Comparison of ENCODE assay signal across 1 cellular context in genomic region chr5:6712582-6713273, GRCh38.
A peak's percentile ranks its signal among the peaks of the same experiment; 100 is the strongest.
TF ChIP-seq lines count a peak whose summit lies in the region.

No MANE protein-coding gene starts in this region.

TF ChIP-seq in HepG2, 621 proteins besides CTCF, POLR2A, EP300 and RAD21 (continued from another document and continues in another):
- TF ChIP-seq ZBTB40 (IDR thresholded peaks at IDR 0.05) (no peak), ZBTB40 (CRISPR knock-in tag; IDR thresholded peaks at IDR 0.05) (peak; percentile 91), HINFP (CRISPR knock-in tag; IDR thresholded peaks at IDR 0.05; ENCODE audit: low read depth) (peak; percentile 100), TGIF2 (CRISPR knock-in tag; IDR thresholded peaks at IDR 0.05) (peak; percentile 69; the same call in 1 of the 2 replicates), CEBPZ (IDR thresholded peaks at IDR 0.05; ENCODE audit: low read length) (no peak), NBN (conservative IDR thresholded peaks at IDR 0.05) (no peak), ZNF605 (CRISPR knock-in tag; IDR thresholded peaks at IDR 0.05) (peak; percentile 83; the same call in 1 of the 2 replicates), REL (CRISPR knock-in tag; conservative IDR thresholded peaks at IDR 0.05) (peak; percentile 92), ZNF430 (CRISPR knock-in tag; IDR thresholded peaks at IDR 0.05) (peak; percentile 96; the same call in 1 of the 2 replicates), BORCS8-MEF2B (CRISPR knock-in tag; IDR thresholded peaks at IDR 0.05) (no peak; the same call in none of the 2 replicates), MXI1 (IDR thresholded peaks at IDR 0.05; ENCODE audit: borderline replicate concordance, low read depth, low read length) (peak; percentile 74; the same call in 1 of the 3 replicates), ZNF501 (CRISPR knock-in tag; IDR thresholded peaks at IDR 0.05) (peak; percentile 98), IKZF4 (CRISPR knock-in tag; IDR thresholded peaks at IDR 0.05; ENCODE audit: borderline replicate concordance, low read depth, not compliant biosample characterization) (peak; percentile 99), SALL1 (CRISPR knock-in tag; IDR thresholded peaks at IDR 0.05) (peak; percentile 86), HNRNPH1 (optimal IDR thresholded peaks at IDR 0.05; ENCODE audit: low read depth, low read length) (no peak), ETV5 (CRISPR knock-in tag; IDR thresholded peaks at IDR 0.05; ENCODE audit: borderline replicate concordance) (peak; percentile 53; the same call in 1 of the 2 replicates), ZNF253 (CRISPR knock-in tag; IDR thresholded peaks at IDR 0.05; ENCODE audit: borderline replicate concordance) (no peak; the same call in 1 of the 2 replicates), TBP (CRISPR knock-in tag; IDR thresholded peaks at IDR 0.05) (no peak), BRF2 (CRISPR knock-in tag; IDR thresholded peaks at IDR 0.05) (0 out of 2 replicates have a peak, but pooled peaks have one; percentile 22), SAFB2 (CRISPR knock-in tag; IDR thresholded peaks at IDR 0.05; ENCODE audit: borderline replicate concordance, low read depth) (peak; percentile 33; the same call in 1 of the 2 replicates), TRIM22 (IDR thresholded peaks at IDR 0.05) (no peak), MAZ (IDR thresholded peaks at IDR 0.05; ENCODE audit: borderline replicate concordance, low read depth, low read length) (peak; percentile 97), MAZ (CRISPR knock-in tag; IDR thresholded peaks at IDR 0.05; ENCODE audit: low read depth) (peak; percentile 80), ZMYM4 (CRISPR knock-in tag; IDR thresholded peaks at IDR 0.05) (peak; percentile 29), ZNF557 (CRISPR knock-in tag; IDR thresholded peaks at IDR 0.05) (0 out of 2 replicates have a peak, but pooled peaks have one; percentile 28), ATF3 (CRISPR knock-in tag; IDR thresholded peaks at IDR 0.05) (peak; percentile 12; the same call in 1 of the 2 replicates), ATF2 (CRISPR knock-in tag; IDR thresholded peaks at IDR 0.05) (peak; percentile 56; the same call in 1 of the 2 replicates), THAP9 (CRISPR knock-in tag; IDR thresholded peaks at IDR 0.05; ENCODE audit: borderline replicate concordance) (peak; percentile 73; the same call in 1 of the 2 replicates), MAFK (conservative IDR thresholded peaks at IDR 0.05 in 1 of 2, IDR thresholded peaks at IDR 0.05 in 1 of 2; ENCODE audit: low read length in 2 of 2) (no peak), CHCHD3 (CRISPR knock-in tag; IDR thresholded peaks at IDR 0.05) (0 out of 2 replicates have a peak, but pooled peaks have one; percentile 53), SCMH1 (CRISPR knock-in tag; IDR thresholded peaks at IDR 0.05; ENCODE audit: borderline replicate concordance) (no peak), ZNF44 (CRISPR knock-in tag; IDR thresholded peaks at IDR 0.05) (peak; percentile 92), HIVEP1 (CRISPR knock-in tag; IDR thresholded peaks at IDR 0.05) (no peak), ZNF703 (CRISPR knock-in tag; IDR thresholded peaks at IDR 0.05; ENCODE audit: borderline replicate concordance) (peak; percentile 67; the same call in 1 of the 2 replicates), ZNF841 (CRISPR knock-in tag; IDR thresholded peaks at IDR 0.05; ENCODE audit: borderline replicate concordance) (peak; percentile 91), RXRB (CRISPR knock-in tag; IDR thresholded peaks at IDR 0.05; ENCODE audit: borderline replicate concordance) (no peak), KDM6A (CRISPR knock-in tag; IDR thresholded peaks at IDR 0.05; ENCODE audit: low read depth) (no peak), JUND (CRISPR knock-in tag; IDR thresholded peaks at IDR 0.05) (no peak)
